In the genomic region with DNA sequence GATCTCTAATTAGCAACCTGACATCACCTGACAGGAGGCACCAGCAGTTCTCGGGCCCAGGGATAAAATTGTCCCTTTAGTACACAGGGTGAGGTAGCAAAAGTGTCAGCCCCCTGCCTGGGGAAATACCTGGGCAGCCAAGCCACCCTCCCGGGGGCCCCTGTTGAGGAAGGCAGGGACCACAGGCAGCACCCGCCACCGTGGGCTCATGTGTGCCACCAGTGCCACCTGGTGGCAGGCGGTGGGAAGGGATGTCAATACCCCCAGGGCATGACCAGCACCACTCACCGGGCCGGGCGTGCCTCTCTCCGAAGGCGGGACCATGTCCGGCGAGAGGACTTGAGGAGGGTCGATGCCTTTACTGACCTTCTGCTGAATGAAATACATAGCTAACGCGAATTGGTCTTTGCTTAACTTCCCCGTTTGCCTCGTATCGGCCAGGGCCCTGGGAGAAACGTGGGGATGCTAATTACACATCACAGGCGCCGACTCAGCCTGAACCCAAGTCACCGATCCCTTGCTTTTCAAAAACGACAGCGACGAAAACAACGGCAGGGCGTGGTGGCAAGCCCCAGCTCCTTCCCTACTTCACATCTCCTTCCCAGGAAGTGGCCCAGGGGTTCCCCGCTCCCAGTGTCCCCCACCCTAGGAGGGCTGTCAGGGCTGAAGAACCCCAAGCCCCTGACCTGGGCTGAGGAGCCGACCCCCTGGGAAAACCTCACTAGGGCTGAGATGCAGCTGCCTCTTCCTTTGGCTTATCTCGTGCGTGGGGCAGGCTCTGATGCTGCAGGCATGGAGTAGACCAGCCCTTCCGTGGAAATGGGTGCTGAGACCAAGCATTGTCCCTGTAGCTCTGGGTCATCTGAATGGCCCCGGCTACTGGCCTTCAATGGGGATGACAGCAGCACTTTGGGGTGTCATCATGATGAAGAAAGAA, we compare ENCODE assay signal across 8 cellular contexts. TPM values are rescaled to one million over a fixed set of nuclear protein-coding genes. Genes with fewer than 3 reads are reported as not detected.
A peak's percentile ranks its signal among the peaks of the same experiment; 100 is the strongest.
DNase-seq lines count a peak whose midpoint lies in the region; ATAC-seq and TF ChIP-seq lines count a peak whose summit lies in the region.

No MANE protein-coding gene starts in this region.

- no peaks in the 10 kb centered on the region for H3K9me3 Mint-ChIP-seq in brain

- no peaks in the 10 kb centered on the region for H3K4me1 Mint-ChIP-seq in brain

- H3K27me3 Mint-ChIP-seq in brain = no peaks in the 10 kb centered on the region

- no peak for ATAC-seq in HG03108 (IDR thresholded peaks at IDR 0.05; ENCODE audit: unreplicated experiment)
- ATAC-seq in GM19463 (IDR thresholded peaks at IDR 0.05; ENCODE audit: unreplicated experiment) = no peak

- H3K4me3 Mint-ChIP-seq in brain = no peak overlapping the region

- DNase-seq in GM10248 (ENCODE audit: extremely low spot score) (peak; percentile 89), KBM-7 (peak; percentile 69), islet precursor cell (peak; percentile 90)
- peak; percentile 39 for DNase-seq in stimulated activated CD4-positive, alpha-beta T cell treated with anti-CD3 and anti-CD28 coated beads, Interleukin-2, amount 100 ng/mL, for 4 hours (ENCODE audit: low read depth)

- POLR2A ChIA-PET in GM10248 (lab: Yijun Ruan, JAX) = no interaction called here

- peaks cover 63% of the 10 kb centered on the region for H3K36me3 Mint-ChIP-seq in brain

- no peak overlapping the region for H3K4me3 ChIP-seq in WI38 (ENCODE audit: low read depth, low read length)

- in situ Hi-C loops in KBM-7 (cut with MboI; ENCODE audit: low pct_unique_long_range_greater_than_20kb, low sequenced_read_pairs) = no loop called here

- H3K27ac Mint-ChIP-seq in brain = peak overlapping the region in 1 of 5 experiments; percentile 34

- CTCF ChIA-PET in GM10248 (lab: Yijun Ruan, JAX) = interaction anchor here (0.6 to 3.6 kb wide), 15 partner anchors 9 to 376 kb away, joined by 3 to 61 read pairs (median 5); a partner anchor contains a TSS

- TF ChIP-seq CTCF in GM10248 (IDR thresholded peaks at IDR 0.05; ENCODE audit: control extremely low read depth, extremely low read depth, low read depth, missing control alignments) (peak; percentile 88), WI38 (IDR thresholded peaks at IDR 0.05; ENCODE audit: low read depth, low read length) (peak; percentile 89), brain (conservative IDR thresholded peaks at IDR 0.05) (peak; percentile 69 to 85)

RNA-seq across cellular contexts. Expression of a gene that starts 53.8 kb away (rescaled TPM):
- polyA plus RNA-seq in brain (ENCODE audit: insufficient read depth, low read depth, low replicate concordance) = 34.6 TPM

Comparison
In these comparisons a context has a peak if more than half of its experiments do, and no peak if none do; other contexts are left out.
1. DNase-seq: peak in every context shown above with its lines; median percentile 90 in islet precursor cell; 89 in GM10248; 69 in KBM-7; 39 in stimulated activated CD4-positive, alpha-beta T cell treated with anti-CD3 and anti-CD28 coated beads, Interleukin-2, amount 100 ng/mL, for 4 hours.